In genomic region chr16:15016354-15016753, GRCh38 we compare ENCODE assay signal across 7 cellular contexts. TPM values are rescaled to one million over a fixed set of nuclear protein-coding genes. Genes with fewer than 3 reads are reported as not detected.
DNase-seq lines count a peak whose midpoint lies in the region; ATAC-seq and TF ChIP-seq lines count a peak whose summit lies in the region.
"Not testable (repeated sequence)": the region's sequence is repeated elsewhere in the genome, so short reads cannot be mapped to it uniquely, and the experiment has no call there.

No MANE protein-coding gene starts in this region.

- 40% methylated on average over 4 of the region's 4 CpGs for WGBS in smooth muscle cell (ENCODE audit: low lambda C conversion rate)

- not testable (repeated sequence) for H3K4me3 ChIP-seq in Peyer's patch, colonic mucosa, smooth muscle cell

- not testable (repeated sequence) for H3K4me3 Mint-ChIP-seq in activated CD4-positive, alpha-beta memory T cell treated with anti-CD3 and anti-CD28 coated beads, Interleukin-2, amount 10 ng/mL, durations not matched to agents 7 days and 5 days

- H2AFZ ChIP-seq in smooth muscle cell (ENCODE audit: low read depth) = not testable (repeated sequence)

- CTCF ChIA-PET in activated CD4-positive, alpha-beta memory T cell treated with anti-CD3 and anti-CD28 coated beads, Interleukin-2, amount 10 ng/mL, durations not matched to agents 7 days and 5 days (lab: Charles Lee) = not testable (repeated sequence)

- H3K4me2 ChIP-seq in smooth muscle cell = peak overlapping the region; percentile 5

- H3K27me3 ChIP-seq in Peyer's patch; colonic mucosa; smooth muscle cell (ENCODE audit: low read depth): not testable (repeated sequence)

- H3K27ac Mint-ChIP-seq in activated CD4-positive, alpha-beta memory T cell treated with anti-CD3 and anti-CD28 coated beads, Interleukin-2, amount 10 ng/mL, durations not matched to agents 7 days and 5 days = peak overlapping the region; percentile 15

- H3K27ac ChIP-seq in Peyer's patch (peak overlapping the region in 3 of 4 donors; percentile 1 to 50 (median 18)), colonic mucosa (peak overlapping the region; percentile 2), smooth muscle cell (ENCODE audit: low read depth) (peak overlapping the region; percentile 88)

- not testable (repeated sequence) for TF ChIP-seq CTCF in Peyer's patch (IDR thresholded peaks at IDR 0.05); colonic mucosa (IDR thresholded peaks at IDR 0.05); smooth muscle cell (IDR thresholded peaks at IDR 0.05; ENCODE audit: borderline replicate concordance, insufficient read depth, poor library complexity, severe bottlenecking)

- H3K36me3 Mint-ChIP-seq in activated CD4-positive, alpha-beta memory T cell treated with anti-CD3 and anti-CD28 coated beads, Interleukin-2, amount 10 ng/mL, durations not matched to agents 7 days and 5 days (ENCODE audit: low read depth) = peaks cover 32% of the 10 kb centered on the region

- not testable (repeated sequence) for H3K9ac ChIP-seq in colonic mucosa (ENCODE audit: low read depth in 2 of 2, low read length in 2 of 2)
- H3K9ac ChIP-seq in smooth muscle cell (ENCODE audit: low read depth) = peak overlapping the region; percentile 1

- not testable (repeated sequence) for TF ChIP-seq POLR2A in Peyer's patch (IDR thresholded peaks at IDR 0.05)

- H3K27me3 Mint-ChIP-seq in activated CD4-positive, alpha-beta memory T cell treated with anti-CD3 and anti-CD28 coated beads, Interleukin-2, amount 10 ng/mL, durations not matched to agents 7 days and 5 days = not testable (repeated sequence)

- peak; percentile 45 for DNase-seq in EL
- peak in 1 of 3 donors; percentile 45 for DNase-seq in Peyer's patch
- DNase-seq in activated CD4-positive, alpha-beta memory T cell treated with anti-CD3 and anti-CD28 coated beads, Interleukin-2, amount 10 ng/mL, durations not matched to agents 7 days and 5 days; Right ventricle myocardium inferior (ENCODE audit: missing footprints); smooth muscle cell (lab: John Stamatoyannopoulos, UW; ENCODE audit: unreplicated experiment): not testable (repeated sequence)
- peak; percentile 31 for DNase-seq in colonic mucosa
- DNase-seq in myocyte (ENCODE audit: low read depth) = peak; percentile 94

- not testable (repeated sequence) for H3K9me3 ChIP-seq in Peyer's patch; colonic mucosa; smooth muscle cell (replicated peaks; ENCODE audit: low read depth)

- not testable (repeated sequence) for H3K9me3 Mint-ChIP-seq in activated CD4-positive, alpha-beta memory T cell treated with anti-CD3 and anti-CD28 coated beads, Interleukin-2, amount 10 ng/mL, durations not matched to agents 7 days and 5 days

- H4K20me1 ChIP-seq in smooth muscle cell (ENCODE audit: low read depth) = peaks cover 69% of the 10 kb centered on the region

- peaks cover 46% of the 10 kb centered on the region for H3F3A ChIP-seq in smooth muscle cell (ENCODE audit: low read depth)

- H3K4me1 ChIP-seq in Peyer's patch = peaks cover 0 to 20% (median 8%) of the 10 kb centered on the region in 4 donors
- not testable (repeated sequence) for H3K4me1 ChIP-seq in colonic mucosa; smooth muscle cell (ENCODE audit: low read depth)

- peak; percentile 20 for ATAC-seq in Right ventricle myocardium inferior

- not testable (repeated sequence) for H3K79me2 ChIP-seq in smooth muscle cell (ENCODE audit: low read depth)

- H3K36me3 ChIP-seq in Peyer's patch = peaks cover 0 to 68% (median 0%) of the 10 kb centered on the region in 3 donors
- peaks cover 14% of the 10 kb centered on the region for H3K36me3 ChIP-seq in colonic mucosa
- H3K36me3 ChIP-seq in smooth muscle cell (ENCODE audit: low read depth) = peaks cover 13% of the 10 kb centered on the region

- intact Hi-C loops in colonic mucosa (cut with DNase I); Right ventricle myocardium inferior (cut with DNase I): not testable (repeated sequence)

- peaks cover 20% of the 10 kb centered on the region for H3K4me1 Mint-ChIP-seq in activated CD4-positive, alpha-beta memory T cell treated with anti-CD3 and anti-CD28 coated beads, Interleukin-2, amount 10 ng/mL, durations not matched to agents 7 days and 5 days

- POLR2A ChIA-PET in activated CD4-positive, alpha-beta memory T cell treated with anti-CD3 and anti-CD28 coated beads, Interleukin-2, amount 10 ng/mL, durations not matched to agents 7 days and 5 days (lab: Charles Lee) = not testable (repeated sequence)

RNA-seq across cellular contexts. Expression of gene NTAN1, which starts 39.5 kb away (rescaled TPM):
- total RNA-seq in Peyer's patch (100 to 1,000 TPM in 1 of 4 donors, 10 to 100 TPM in 3; 20.5 to 115 (median 27.9) TPM), colonic mucosa (10 to 100 TPM; 24.2 to 28.4 TPM), Right ventricle myocardium inferior (26.0 TPM), myocyte (56.3 and 62.0 TPM in 2 replicates), smooth muscle cell (66.9 and 70.0 TPM in 2 replicates)
- 10 to 100 TPM; 58.6 to 59.1 TPM for total RNA-seq in activated CD4-positive, alpha-beta memory T cell treated with anti-CD3 and anti-CD28 coated beads, Interleukin-2, amount 10 ng/mL, durations not matched to agents 7 days and 5 days
- 69.9 TPM for polyA plus RNA-seq in myocyte (2012)
- 96.6 and 96.9 TPM in 2 replicates for polyA plus RNA-seq in smooth muscle cell

RNA-seq across cellular contexts. Expression of gene PDXDC1, which starts 41.5 kb away (rescaled TPM):
- total RNA-seq in Peyer's patch (100 to 1,000 TPM; 131 to 247 (median 201) TPM), colonic mucosa (100 to 1,000 TPM; 253 to 267 TPM), Right ventricle myocardium inferior (79.0 TPM), myocyte (60.4 and 81.1 TPM in 2 replicates), smooth muscle cell (102 and 124 TPM in 2 replicates)
- total RNA-seq in activated CD4-positive, alpha-beta memory T cell treated with anti-CD3 and anti-CD28 coated beads, Interleukin-2, amount 10 ng/mL, durations not matched to agents 7 days and 5 days = 10 to 100 TPM; 50.1 to 53.4 TPM
- 64.3 TPM for polyA plus RNA-seq in myocyte (2012)
- 113 and 114 TPM in 2 replicates for polyA plus RNA-seq in smooth muscle cell

Comparison
In these comparisons a context has a peak if more than half of its experiments do, and no peak if none do; other contexts are left out.
1. H3K27ac ChIP-seq: peak in every context shown above with its lines; median percentile 88 in smooth muscle cell; 18 in Peyer's patch; 2 in colonic mucosa.